Comparison of ENCODE assay signal across 15 cellular contexts in the genomic region with DNA sequence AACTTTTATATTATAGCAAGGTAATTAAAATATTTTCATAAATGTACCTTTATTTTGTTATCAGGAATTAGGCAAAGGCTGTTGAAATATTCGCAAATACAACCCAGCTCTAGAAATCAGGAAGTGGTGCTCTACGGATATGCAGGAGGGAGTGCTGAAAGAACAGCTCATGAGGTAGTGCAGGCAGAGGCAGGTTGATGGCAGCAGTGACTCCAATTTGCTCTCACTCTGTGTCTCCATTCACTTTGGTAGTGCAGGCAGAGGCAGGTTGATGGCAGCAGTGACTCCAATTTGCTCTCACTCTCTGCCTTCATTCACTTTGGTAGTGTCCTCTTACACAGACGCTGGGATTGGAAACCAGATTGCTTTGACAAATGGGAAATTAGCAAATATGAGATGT.
A peak's percentile ranks its signal among the peaks of the same experiment; 100 is the strongest.
DNase-seq lines count a peak whose midpoint lies in the region; ATAC-seq, FAIRE-seq and TF ChIP-seq lines count a peak whose summit lies in the region.
"Had no signal": no experiment of that assay in that cellular context is flagged by ENCODE, and none has a peak within 500 bp of the region (broad histone marks: within the 10 kb centered on the region; RNA-seq: fewer than 3 reads in every experiment).

No MANE protein-coding gene starts in this region.

- no peaks in the 10 kb centered on the region; the same call in 2 of the 3 replicates for H3K9me3 ChIP-seq in A549
- H3K9me3 ChIP-seq: body of pancreas had no signal

- FAIRE-seq in A549 (lab: Jason Lieb, UNC) = no peak

- ATAC-seq in A549 = peak in 1 of 2 experiments; percentile 58; a peak in 2 of 6 replicates
- ATAC-seq: body of pancreas had no signal

- WGBS in A549 (ENCODE audit: missing lambda C conversion rate) = 78% methylated on average over 3 of the region's 3 CpGs

- no peak for TF ChIP-seq CTCF in A549 (IDR thresholded peaks at IDR 0.05)

- H3K27ac ChIP-seq in A549 = no peak overlapping the region
- H3K27ac ChIP-seq: body of pancreas, parathyroid adenoma had no signal

- DNase-seq in A549 (ENCODE audit: low read depth in 1 of 2, low spot score in 1 of 2) (peak in 1 of 2 experiments; percentile 44), H4 (ENCODE audit: low spot score) (peak; percentile 21), NCI-H2029 treated with DMSO at 0.1 percent for 48 hours (lab: John Stamatoyannopoulos, UW) (peak; percentile 33), ecto neural progenitor cell (ENCODE audit: low spot score) (peak; percentile 49), midbrain (lab: John Stamatoyannopoulos, UW) (no peak), SKM-1 (lab: John Stamatoyannopoulos, UW; ENCODE audit: unreplicated experiment) (no peak), NCI-H226 (no peak), HT-29 (ENCODE audit: low spot score) (no peak)
- DNase-seq: activated naive CD4-positive, alpha-beta T cell treated with anti-CD3 and anti-CD28 coated beads for 36 hours; body of pancreas; effector CD8-positive, alpha-beta T cell; foreskin melanocyte; NCI-H1930; NK-92 treated with Interleukin-12 subunit alpha and Interleukin-12 subunit beta, amount 100 ng/mL, for 24 hours had no signal

- H3K4me2 ChIP-seq in A549 = no peak overlapping the region

- H3K4me3 ChIP-seq in A549 = no peak overlapping the region
- H3K4me3 ChIP-seq: body of pancreas had no signal

- no peak for TF ChIP-seq RAD21 in A549 (conservative IDR thresholded peaks at IDR 0.05 in 1 of 2, IDR thresholded peaks at IDR 0.05 in 1 of 2)

- no peak for TF ChIP-seq POLR2A in A549 (IDR thresholded peaks at IDR 0.05; ENCODE audit: low read length)

- POLR2A ChIA-PET in A549 (lab: Yijun Ruan, JAX) = no interaction called here

- H3K4me1 ChIP-seq in A549 = no peaks in the 10 kb centered on the region
- H3K4me1 ChIP-seq: body of pancreas, parathyroid adenoma had no signal

- CTCF ChIA-PET in A549 (lab: Yijun Ruan, JAX) = no interaction called here

- TF ChIP-seq EP300 in A549 (IDR thresholded peaks at IDR 0.05) = no peak

TF ChIP-seq in A549, 52 proteins besides CTCF, POLR2A, EP300 and RAD21:
- TF ChIP-seq, protein P1, sequence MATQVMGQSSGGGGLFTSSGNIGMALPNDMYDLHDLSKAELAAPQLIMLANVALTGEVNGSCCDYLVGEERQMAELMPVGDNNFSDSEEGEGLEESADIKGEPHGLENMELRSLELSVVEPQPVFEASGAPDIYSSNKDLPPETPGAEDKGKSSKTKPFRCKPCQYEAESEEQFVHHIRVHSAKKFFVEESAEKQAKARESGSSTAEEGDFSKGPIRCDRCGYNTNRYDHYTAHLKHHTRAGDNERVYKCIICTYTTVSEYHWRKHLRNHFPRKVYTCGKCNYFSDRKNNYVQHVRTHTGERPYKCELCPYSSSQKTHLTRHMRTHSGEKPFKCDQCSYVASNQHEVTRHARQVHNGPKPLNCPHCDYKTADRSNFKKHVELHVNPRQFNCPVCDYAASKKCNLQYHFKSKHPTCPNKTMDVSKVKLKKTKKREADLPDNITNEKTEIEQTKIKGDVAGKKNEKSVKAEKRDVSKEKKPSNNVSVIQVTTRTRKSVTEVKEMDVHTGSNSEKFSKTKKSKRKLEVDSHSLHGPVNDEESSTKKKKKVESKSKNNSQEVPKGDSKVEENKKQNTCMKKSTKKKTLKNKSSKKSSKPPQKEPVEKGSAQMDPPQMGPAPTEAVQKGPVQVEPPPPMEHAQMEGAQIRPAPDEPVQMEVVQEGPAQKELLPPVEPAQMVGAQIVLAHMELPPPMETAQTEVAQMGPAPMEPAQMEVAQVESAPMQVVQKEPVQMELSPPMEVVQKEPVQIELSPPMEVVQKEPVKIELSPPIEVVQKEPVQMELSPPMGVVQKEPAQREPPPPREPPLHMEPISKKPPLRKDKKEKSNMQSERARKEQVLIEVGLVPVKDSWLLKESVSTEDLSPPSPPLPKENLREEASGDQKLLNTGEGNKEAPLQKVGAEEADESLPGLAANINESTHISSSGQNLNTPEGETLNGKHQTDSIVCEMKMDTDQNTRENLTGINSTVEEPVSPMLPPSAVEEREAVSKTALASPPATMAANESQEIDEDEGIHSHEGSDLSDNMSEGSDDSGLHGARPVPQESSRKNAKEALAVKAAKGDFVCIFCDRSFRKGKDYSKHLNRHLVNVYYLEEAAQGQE (IDR thresholded peaks at IDR 0.05) = peak; percentile 72
- no peak for TF ChIP-seq POLR2AphosphoS2 (conservative IDR thresholded peaks at IDR 0.05; ENCODE audit: low read length)
- TF ChIP-seq EHMT2 (IDR thresholded peaks at IDR 0.05; ENCODE audit: low read depth) = peak; percentile 68; the same call in 1 of the 2 replicates

Comparison
In these comparisons a context has a peak if more than half of its experiments do, and no peak if none do; other contexts are left out.
1. DNase-seq: peak in H4 (single experiment), NCI-H2029 treated with DMSO at 0.1 percent for 48 hours (single experiment) and ecto neural progenitor cell (single experiment); none in midbrain (single experiment), SKM-1 (single experiment), NCI-H226 (single experiment) and HT-29 (single experiment).